Comparison of ENCODE assay signal across 23 cellular contexts in genomic region chr3:129234441-129234840, GRCh38. TPM values are rescaled to one million over a fixed set of nuclear protein-coding genes. Genes with fewer than 3 reads are reported as not detected.
DNase-seq lines count a peak whose midpoint lies in the region; TF ChIP-seq lines count a peak whose summit lies in the region.
"Had no signal": no experiment of that assay in that cellular context is flagged by ENCODE, and none has a peak within 500 bp of the region (broad histone marks: within the 10 kb centered on the region; RNA-seq: fewer than 3 reads in every experiment).

No MANE protein-coding gene starts in this region.

- peak overlapping the region; percentile 72 for H3K27ac Mint-ChIP-seq in activated CD4-positive, alpha-beta T cell treated with anti-CD3 and anti-CD28 coated beads, Interleukin-2, amount 10 ng/mL, durations not matched to agents 24 days and 14 days
- H3K27ac Mint-ChIP-seq in activated T-helper 2 cell treated with anti-CD3 and anti-CD28 coated beads, Interferon-gamma antibody, Interleukin-2, Interleukin-4, amounts not matched to agents 10 μg/mL and 5 μg/mL and 100 μg/mL, durations not matched to agents 14 hours and 24 hours and 36 hours, result peak overlapping the region; percentile 74
- H3K27ac Mint-ChIP-seq: activated T-cell treated with anti-CD3 and anti-CD28 coated beads, Interleukin-2, amount 50 U/mL, for 24 hours; CD8-positive, alpha-beta T cell; effector memory CD8-positive, alpha-beta T cell; HFFc6; nephron progenitor cell had no signal

- H3K36me3 ChIP-seq in H7 (replicated peaks; ENCODE audit: control insufficient read depth, insufficient read depth, low read length), result no peaks in the 10 kb centered on the region

- intact Hi-C loops in activated CD4-positive, alpha-beta T cell treated with anti-CD3 and anti-CD28 coated beads, Interleukin-2, amount 10 ng/mL, durations not matched to agents 24 days and 14 days (cut with micrococcal nuclease), result no loop called here
- intact Hi-C loops in activated T-helper 2 cell treated with anti-CD3 and anti-CD28 coated beads, Interferon-gamma antibody, Interleukin-2, Interleukin-4, amounts not matched to agents 10 μg/mL and 5 μg/mL and 100 μg/mL, durations not matched to agents 14 hours and 24 hours and 36 hours (cut with micrococcal nuclease), result loop anchor here (10.0 kb wide), 1 partner anchor 430 kb away; no protein-coding TSS in a partner anchor

- H3K4me3 ChIP-seq in HL-60 (replicated peaks; ENCODE audit: insufficient read depth, low read length) (no peak overlapping the region), skin epidermis (no peak overlapping the region), H7 (ENCODE audit: insufficient read depth, low read depth, low read length) (no peak overlapping the region)

- H3K4me1 Mint-ChIP-seq in activated CD4-positive, alpha-beta T cell treated with anti-CD3 and anti-CD28 coated beads, Interleukin-2, amount 10 ng/mL, durations not matched to agents 24 days and 14 days, result peaks cover 63% of the 10 kb centered on the region
- H3K4me1 Mint-ChIP-seq in activated T-helper 2 cell treated with anti-CD3 and anti-CD28 coated beads, Interferon-gamma antibody, Interleukin-2, Interleukin-4, amounts not matched to agents 10 μg/mL and 5 μg/mL and 100 μg/mL, durations not matched to agents 14 hours and 24 hours and 36 hours (ENCODE audit: low read depth), result peaks cover 59% of the 10 kb centered on the region

- no peak overlapping the region for H3K4me3 Mint-ChIP-seq in activated CD4-positive, alpha-beta T cell treated with anti-CD3 and anti-CD28 coated beads, Interleukin-2, amount 10 ng/mL, durations not matched to agents 24 days and 14 days
- no peak overlapping the region for H3K4me3 Mint-ChIP-seq in activated T-helper 2 cell treated with anti-CD3 and anti-CD28 coated beads, Interferon-gamma antibody, Interleukin-2, Interleukin-4, amounts not matched to agents 10 μg/mL and 5 μg/mL and 100 μg/mL, durations not matched to agents 14 hours and 24 hours and 36 hours (ENCODE audit: low read depth)
- H3K4me3 Mint-ChIP-seq: activated T-cell treated with anti-CD3 and anti-CD28 coated beads, Interleukin-2, amount 50 U/mL, for 24 hours; CD8-positive, alpha-beta T cell; effector memory CD8-positive, alpha-beta T cell; HFFc6; nephron progenitor cell had no signal

- peak overlapping the region; percentile 52 for H3K27ac ChIP-seq in HL-60 (replicated peaks)
- peak overlapping the region in 12 of 21 experiments; percentile 19 to 82 (median 58) for H3K27ac ChIP-seq in skin epidermis

- H3K27me3 Mint-ChIP-seq in activated CD4-positive, alpha-beta T cell treated with anti-CD3 and anti-CD28 coated beads, Interleukin-2, amount 10 ng/mL, durations not matched to agents 24 days and 14 days, result no peaks in the 10 kb centered on the region
- H3K27me3 Mint-ChIP-seq in activated T-helper 2 cell treated with anti-CD3 and anti-CD28 coated beads, Interferon-gamma antibody, Interleukin-2, Interleukin-4, amounts not matched to agents 10 μg/mL and 5 μg/mL and 100 μg/mL, durations not matched to agents 14 hours and 24 hours and 36 hours (ENCODE audit: low read depth), result no peaks in the 10 kb centered on the region
- H3K27me3 Mint-ChIP-seq: activated T-cell treated with anti-CD3 and anti-CD28 coated beads, Interleukin-2, amount 50 U/mL, for 24 hours had no signal

- no peak for TF ChIP-seq CTCF in HL-60 (IDR thresholded peaks at IDR 0.05; ENCODE audit: insufficient read depth, low read length)

- no peaks in the 10 kb centered on the region for H3K36me3 Mint-ChIP-seq in activated CD4-positive, alpha-beta T cell treated with anti-CD3 and anti-CD28 coated beads, Interleukin-2, amount 10 ng/mL, durations not matched to agents 24 days and 14 days (ENCODE audit: low read depth)
- peaks cover 4% of the 10 kb centered on the region for H3K36me3 Mint-ChIP-seq in activated T-helper 2 cell treated with anti-CD3 and anti-CD28 coated beads, Interferon-gamma antibody, Interleukin-2, Interleukin-4, amounts not matched to agents 10 μg/mL and 5 μg/mL and 100 μg/mL, durations not matched to agents 14 hours and 24 hours and 36 hours (ENCODE audit: low read depth)
- H3K36me3 Mint-ChIP-seq: CD8-positive, alpha-beta T cell had no signal

- no peaks in the 10 kb centered on the region for H3K27me3 ChIP-seq in HL-60 (ENCODE audit: insufficient read depth, poor library complexity, severe bottlenecking)
- H3K27me3 ChIP-seq in H7 (ENCODE audit: control insufficient read depth, insufficient read depth, low read length), result no peaks in the 10 kb centered on the region

- H3K9me3 Mint-ChIP-seq in activated CD4-positive, alpha-beta T cell treated with anti-CD3 and anti-CD28 coated beads, Interleukin-2, amount 10 ng/mL, durations not matched to agents 24 days and 14 days, result no peaks in the 10 kb centered on the region
- no peaks in the 10 kb centered on the region for H3K9me3 Mint-ChIP-seq in activated T-helper 2 cell treated with anti-CD3 and anti-CD28 coated beads, Interferon-gamma antibody, Interleukin-2, Interleukin-4, amounts not matched to agents 10 μg/mL and 5 μg/mL and 100 μg/mL, durations not matched to agents 14 hours and 24 hours and 36 hours
- H3K9me3 Mint-ChIP-seq: activated T-cell treated with anti-CD3 and anti-CD28 coated beads, Interleukin-2, amount 50 U/mL, for 24 hours; CD8-positive, alpha-beta T cell; effector memory CD8-positive, alpha-beta T cell; HFFc6 had no signal

- DNase-seq in activated CD4-positive, alpha-beta T cell treated with anti-CD3 and anti-CD28 coated beads, Interleukin-2, amount 10 ng/mL, durations not matched to agents 24 days and 14 days, result no peak
- DNase-seq in activated CD4-positive, alpha-beta T cell treated with anti-CD3 and anti-CD28 coated beads for 48 hours, result no peak
- DNase-seq in HL-60 (ENCODE audit: low read depth in 1 of 2, low spot score in 1 of 2) (no peak), RKO (ENCODE audit: low spot score) (no peak), midbrain (lab: John Stamatoyannopoulos, UW) (no peak), H7 (no peak)
- no peak for DNase-seq in activated T-helper 2 cell treated with anti-CD3 and anti-CD28 coated beads, Interferon-gamma antibody, Interleukin-2, Interleukin-4, amounts not matched to agents 10 μg/mL and 5 μg/mL and 100 μg/mL, durations not matched to agents 14 hours and 24 hours and 36 hours (ENCODE audit: low spot score)
- DNase-seq: activated CD4-positive, alpha-beta T cell treated with anti-CD3 and anti-CD28 coated beads for 1 hour; activated gamma-delta T cell treated with Interleukin-2 at 50 U/mL for 16 hours; activated T-cell treated with anti-CD3 and anti-CD28 coated beads, Interleukin-2, amount 50 U/mL, for 24 hours; CD8-positive, alpha-beta T cell; central memory CD4-positive, alpha-beta T cell; cortex of kidney; effector memory CD8-positive, alpha-beta T cell; erythroblast; HFFc6; kidney; NCI-H1048; NCI-H1694; NCI-H748 treated with DMSO at 0.1 percent for 48 hours; nephron progenitor cell; stimulated activated naive CD8-positive, alpha-beta T cell treated with anti-CD3 and anti-CD28 coated beads, Interleukin-15, Interleukin-2, amounts not matched to agents 100 U/mL and 50 U/mL, for 24 hours had no signal

RNA-seq across cellular contexts. Expression of gene COPG1, which starts 15.0 kb away (rescaled TPM):
- 142 and 164 TPM in 2 replicates for total RNA-seq in activated CD4-positive, alpha-beta T cell treated with anti-CD3 and anti-CD28 coated beads, Interleukin-2, amount 10 ng/mL, durations not matched to agents 24 days and 14 days
- total RNA-seq in activated T-helper 2 cell treated with anti-CD3 and anti-CD28 coated beads, Interferon-gamma antibody, Interleukin-2, Interleukin-4, amounts not matched to agents 10 μg/mL and 5 μg/mL and 100 μg/mL, durations not matched to agents 14 hours and 24 hours and 36 hours, result 182 and 187 TPM in 2 replicates
- total RNA-seq in H7 (2014; rRNA removed; shearing (Covaris generic)), result 138 TPM in 2 replicates

RNA-seq across cellular contexts. Expression of gene HMCES, which starts 44.2 kb away (rescaled TPM):
- 58.3 and 62.6 TPM in 2 replicates for total RNA-seq in activated CD4-positive, alpha-beta T cell treated with anti-CD3 and anti-CD28 coated beads, Interleukin-2, amount 10 ng/mL, durations not matched to agents 24 days and 14 days
- total RNA-seq in activated T-helper 2 cell treated with anti-CD3 and anti-CD28 coated beads, Interferon-gamma antibody, Interleukin-2, Interleukin-4, amounts not matched to agents 10 μg/mL and 5 μg/mL and 100 μg/mL, durations not matched to agents 14 hours and 24 hours and 36 hours, result 63.6 and 70.7 TPM in 2 replicates
- total RNA-seq in H7 (2014; rRNA removed; shearing (Covaris generic)), result 28.1 and 32.0 TPM in 2 replicates

RNA-seq across cellular contexts. Expression of gene CNBP, which starts 50.7 kb away (rescaled TPM):
- 422 and 430 TPM in 2 replicates for total RNA-seq in activated CD4-positive, alpha-beta T cell treated with anti-CD3 and anti-CD28 coated beads, Interleukin-2, amount 10 ng/mL, durations not matched to agents 24 days and 14 days
- total RNA-seq in activated T-helper 2 cell treated with anti-CD3 and anti-CD28 coated beads, Interferon-gamma antibody, Interleukin-2, Interleukin-4, amounts not matched to agents 10 μg/mL and 5 μg/mL and 100 μg/mL, durations not matched to agents 14 hours and 24 hours and 36 hours, result 351 TPM in 2 replicates
- total RNA-seq in H7 (2014; rRNA removed; shearing (Covaris generic)), result 351 and 430 TPM in 2 replicates
